22 cellular contexts compared by ENCODE assay signal in the genomic region with DNA sequence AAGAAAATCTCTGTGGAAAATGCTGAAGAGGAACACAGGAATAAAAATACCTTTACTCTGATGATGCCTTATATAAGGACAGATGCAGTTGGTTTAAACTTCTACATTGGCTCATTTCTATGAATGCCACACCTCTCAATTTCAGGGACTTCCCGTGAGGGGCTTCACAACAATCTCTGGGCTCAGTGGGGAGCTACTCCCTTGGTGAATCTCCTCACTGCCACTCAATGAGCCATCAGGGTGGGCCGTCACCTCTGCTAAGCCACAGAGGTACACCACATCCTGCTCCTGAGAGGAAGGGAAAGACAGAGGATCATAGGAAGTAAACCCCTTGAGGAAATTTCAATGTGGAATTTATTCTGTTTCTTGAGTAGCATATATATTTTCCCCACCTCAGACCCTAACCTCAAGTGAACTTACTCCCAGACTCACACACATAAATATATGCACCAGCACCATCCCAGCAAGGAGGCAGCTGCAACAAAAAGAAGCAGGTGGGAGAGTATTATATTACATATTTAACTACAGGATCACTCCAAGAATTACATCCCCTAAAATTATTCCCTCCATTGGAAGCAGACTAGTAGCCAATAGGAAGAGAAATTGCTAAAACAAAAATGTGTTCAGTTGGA.
A peak's percentile ranks its signal among the peaks of the same experiment; 100 is the strongest.
DNase-seq lines count a peak whose midpoint lies in the region; ATAC-seq and TF ChIP-seq lines count a peak whose summit lies in the region.
"Had no signal": no experiment of that assay in that cellular context is flagged by ENCODE, and none has a peak within 500 bp of the region (broad histone marks: within the 10 kb centered on the region; RNA-seq: fewer than 3 reads in every experiment).

No MANE protein-coding gene starts in this region.

- H3K27ac Mint-ChIP-seq in activated CD4-positive, alpha-beta memory T cell treated with anti-CD3 and anti-CD28 coated beads for 36 hours: peak overlapping the region; percentile 28
- H3K27ac Mint-ChIP-seq in natural killer cell: peak overlapping the region; percentile 74 to 84

- H3K36me3 ChIP-seq in MG63: no peaks in the 10 kb centered on the region
- H3K36me3 ChIP-seq: brain microvascular endothelial cell, ovary, thoracic aorta had no signal

- no peaks in the 10 kb centered on the region for H3K27me3 ChIP-seq in MG63
- H3K27me3 ChIP-seq: brain microvascular endothelial cell, ovary had no signal

- ATAC-seq in natural killer cell: peak in 2 of 3 donors; percentile 69 to 86
- ATAC-seq: right cardiac atrium had no signal

- no peak for TF ChIP-seq CTCF in natural killer cell (IDR thresholded peaks at IDR 0.05)

- peaks cover 38% of the 10 kb centered on the region for H3K4me1 Mint-ChIP-seq in activated CD4-positive, alpha-beta memory T cell treated with anti-CD3 and anti-CD28 coated beads for 36 hours (ENCODE audit: low read depth)
- H3K4me1 Mint-ChIP-seq in natural killer cell: peaks cover 41 to 66% of the 10 kb centered on the region in 2 donors

- H3K4me3 ChIP-seq in MG63: no peak overlapping the region
- H3K4me3 ChIP-seq: coronary artery, ovary, thoracic aorta had no signal

- peak; percentile 16 for DNase-seq in activated gamma-delta T cell treated with Interleukin-2 at 50 U/mL for 16 hours
- DNase-seq in activated gamma-delta T cell (lab: John Stamatoyannopoulos, UW): no peak
- DNase-seq in NCI-H1105 (lab: John Stamatoyannopoulos, UW): peak; percentile 50
- peak; percentile 9 for DNase-seq in activated CD4-positive, alpha-beta memory T cell treated with anti-CD3 and anti-CD28 coated beads for 36 hours
- DNase-seq in natural killer cell: peak; percentile 17
- DNase-seq in cerebellar cortex (ENCODE audit: low spot score): no peak
- DNase-seq in MG63: no peak
- DNase-seq in DMS53 treated with DMSO at 0.1 percent for 48 hours (lab: John Stamatoyannopoulos, UW; ENCODE audit: unreplicated experiment): no peak
- DNase-seq: activated CD4-positive, alpha-beta T cell treated with anti-CD3 and anti-CD28 coated beads for 4 hours; brain microvascular endothelial cell; KBM-7; mammary epithelial cell; NCI-H1048; NCI-H2029; NCI-H526 treated with DMSO at 0.1 percent for 48 hours; ovary; right cardiac atrium; SHP77 treated with DMSO at 0.1 percent for 48 hours; stimulated activated CD4-positive, alpha-beta T cell treated with anti-CD3 and anti-CD28 coated beads, Interleukin-12 subunit alpha, Interleukin-12 subunit beta, amount 100 ng/mL, for 4 hours; T-helper 1 cell had no signal

- no peak overlapping the region for H3K4me3 Mint-ChIP-seq in activated CD4-positive, alpha-beta memory T cell treated with anti-CD3 and anti-CD28 coated beads for 36 hours
- no peak overlapping the region for H3K4me3 Mint-ChIP-seq in natural killer cell

- no peaks in the 10 kb centered on the region for H3K27me3 Mint-ChIP-seq in activated CD4-positive, alpha-beta memory T cell treated with anti-CD3 and anti-CD28 coated beads for 36 hours
- no peaks in the 10 kb centered on the region for H3K27me3 Mint-ChIP-seq in natural killer cell (ENCODE audit: low read depth in 2 of 2)

- intact Hi-C loops in activated CD4-positive, alpha-beta memory T cell treated with anti-CD3 and anti-CD28 coated beads for 36 hours (cut with micrococcal nuclease): no loop called here
- intact Hi-C loops in natural killer cell (cut with micrococcal nuclease): loop anchor here (5.0 kb wide), 1 partner anchor 126 kb away; no protein-coding TSS in a partner anchor

- CTCF ChIA-PET in activated CD4-positive, alpha-beta memory T cell treated with anti-CD3 and anti-CD28 coated beads for 36 hours (lab: Charles Lee): interaction anchor here (1.3 kb wide), 1 partner anchor 97 kb away, joined by 4 read pairs; no protein-coding TSS in a partner anchor

- H3K9me3 ChIP-seq in MG63: no peaks in the 10 kb centered on the region
- H3K9me3 ChIP-seq: ovary, thoracic aorta had no signal

- POLR2A ChIA-PET in activated CD4-positive, alpha-beta memory T cell treated with anti-CD3 and anti-CD28 coated beads for 36 hours (lab: Charles Lee): interaction anchor here (0.6 kb wide), 1 partner anchor 32 kb away, joined by 3 read pairs; no protein-coding TSS in a partner anchor

- H3K9me3 Mint-ChIP-seq in activated CD4-positive, alpha-beta memory T cell treated with anti-CD3 and anti-CD28 coated beads for 36 hours: no peaks in the 10 kb centered on the region
- H3K9me3 Mint-ChIP-seq in natural killer cell: no peaks in the 10 kb centered on the region

- no peaks in the 10 kb centered on the region for H3K36me3 Mint-ChIP-seq in activated CD4-positive, alpha-beta memory T cell treated with anti-CD3 and anti-CD28 coated beads for 36 hours
- H3K36me3 Mint-ChIP-seq in natural killer cell: no peaks in the 10 kb centered on the region

Comparison
In these comparisons a context has a peak if more than half of its experiments do, and no peak if none do; other contexts are left out.
1. DNase-seq: peak in activated gamma-delta T cell treated with Interleukin-2 at 50 U/mL for 16 hours (single experiment), NCI-H1105 (single experiment), activated CD4-positive, alpha-beta memory T cell treated with anti-CD3 and anti-CD28 coated beads for 36 hours (single experiment) and natural killer cell (single experiment); none in activated gamma-delta T cell (single experiment), cerebellar cortex (single experiment), MG63 (single experiment) and DMS53 treated with DMSO at 0.1 percent for 48 hours (single experiment).